1 cellular context compared by ENCODE assay signal in genomic region chr10:130121486-130122079, GRCh38.
TF ChIP-seq lines count a peak whose summit lies in the region.

No MANE protein-coding gene starts in this region.

TF ChIP-seq in HepG2, 621 proteins besides CTCF, POLR2A, EP300 and RAD21 (continued from another document):
- TF ChIP-seq MLX (CRISPR knock-in tag; IDR thresholded peaks at IDR 0.05) (no peak), CSRNP2 (CRISPR knock-in tag; conservative IDR thresholded peaks at IDR 0.05; ENCODE audit: low read depth) (no peak), HDAC6 (IDR thresholded peaks at IDR 0.05; ENCODE audit: low read depth, low read length) (no peak), MXD4 (CRISPR knock-in tag; IDR thresholded peaks at IDR 0.05) (no peak), ZNF160 (CRISPR knock-in tag; IDR thresholded peaks at IDR 0.05) (no peak)
